Comparison of ENCODE assay signal across 10 cellular contexts in the genomic region with DNA sequence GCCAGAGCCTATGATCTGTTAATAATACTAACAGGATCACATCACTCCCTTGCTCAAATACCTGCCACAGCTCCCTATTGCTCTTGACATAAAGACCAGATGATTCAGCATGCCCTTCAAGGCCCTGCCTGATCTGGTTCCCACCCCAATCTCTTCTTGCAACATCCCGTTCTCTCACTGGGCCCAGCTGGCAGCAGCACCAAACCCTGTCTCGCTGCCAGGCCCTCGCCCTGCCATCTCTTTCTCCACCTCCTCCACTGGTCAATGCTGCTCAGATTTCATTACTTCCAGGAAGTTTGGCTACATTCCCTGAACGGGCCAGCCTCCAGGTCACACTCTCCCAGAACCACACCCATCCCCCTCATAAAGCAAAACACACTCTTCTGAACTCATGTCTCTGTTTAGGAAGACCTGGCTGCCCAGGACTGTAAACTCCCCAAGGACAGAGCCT. TPM values are rescaled to one million over a fixed set of nuclear protein-coding genes. Genes with fewer than 3 reads are reported as not detected.
A peak's percentile ranks its signal among the peaks of the same experiment; 100 is the strongest.
DNase-seq lines count a peak whose midpoint lies in the region; ATAC-seq and TF ChIP-seq lines count a peak whose summit lies in the region.
"Had no signal": no experiment of that assay in that cellular context is flagged by ENCODE, and none has a peak within 500 bp of the region (broad histone marks: within the 10 kb centered on the region; RNA-seq: fewer than 3 reads in every experiment).

No MANE protein-coding gene starts in this region.

- H3K4me3 Mint-ChIP-seq in neural progenitor cell, result no peak overlapping the region
- H3K4me3 Mint-ChIP-seq: CD14-positive monocyte had no signal

- no peaks in the 10 kb centered on the region for H3K79me2 ChIP-seq in neural progenitor cell (ENCODE audit: low read depth)

- peak; percentile 86 for DNase-seq in LHCN-M2 (ENCODE audit: low read depth)
- DNase-seq in caudate nucleus (lab: John Stamatoyannopoulos, UW), result peak in 24 of 61 donors; percentile 10 to 78 (median 25)
- peak; percentile 91 for DNase-seq in lower lobe of right lung
- DNase-seq in ACHN, result no peak
- no peak for DNase-seq in neural progenitor cell (ENCODE audit: low spot score)
- DNase-seq: H7 had no signal

- peaks cover 5% of the 10 kb centered on the region for H3K27me3 Mint-ChIP-seq in neural progenitor cell (ENCODE audit: insufficient read depth, low read depth)

- H3K4me1 ChIP-seq in lower lobe of right lung (peaks cover 17% of the 10 kb centered on the region), neural progenitor cell (no peaks in the 10 kb centered on the region)

- no peaks in the 10 kb centered on the region for H4K20me1 ChIP-seq in neural progenitor cell (ENCODE audit: low read depth)

- intact Hi-C loops in lower lobe of right lung (cut with DNase I), result no loop called here

- H3K27ac ChIP-seq in 22Rv1 (peak overlapping the region; percentile 67), caudate nucleus (ENCODE audit: low read depth, low read length) (peak overlapping the region; percentile 30), lower lobe of right lung (peak overlapping the region; percentile 80), neural progenitor cell (no peak overlapping the region)

- no peaks in the 10 kb centered on the region for H3F3A ChIP-seq in neural progenitor cell (ENCODE audit: low read depth)

- no peak overlapping the region for H3K4me2 ChIP-seq in neural progenitor cell

- H3K9me3 Mint-ChIP-seq in neural progenitor cell, result no peaks in the 10 kb centered on the region

- peak; percentile 87 to 94 for ATAC-seq in lower lobe of right lung
- no peak for ATAC-seq in HG03469 (IDR thresholded peaks at IDR 0.05; ENCODE audit: unreplicated experiment)
- ATAC-seq in HG03196 (IDR thresholded peaks at IDR 0.05; ENCODE audit: unreplicated experiment), result no peak

- in situ Hi-C loops in ACHN (cut with HindIII; ENCODE audit: low pct_ligation_motif_present, low pct_unique_long_range_greater_than_20kb, low sequenced_read_pairs), result no loop called here

- peaks cover 7% of the 10 kb centered on the region for H3K4me1 Mint-ChIP-seq in neural progenitor cell
- H3K4me1 Mint-ChIP-seq: CD14-positive monocyte had no signal

- no peaks in the 10 kb centered on the region for H3K36me3 ChIP-seq in lower lobe of right lung
- no peaks in the 10 kb centered on the region for H3K36me3 ChIP-seq in neural progenitor cell

- H3K9me3 ChIP-seq in lower lobe of right lung (no peaks in the 10 kb centered on the region), neural progenitor cell (ENCODE audit: low read depth) (no peaks in the 10 kb centered on the region)

- H3K4me3 ChIP-seq in lower lobe of right lung (no peak overlapping the region), neural progenitor cell (no peak overlapping the region)

- H3K27me3 ChIP-seq in lower lobe of right lung (ENCODE audit: low read depth) (no peaks in the 10 kb centered on the region), neural progenitor cell (no peaks in the 10 kb centered on the region)

- H3K27ac Mint-ChIP-seq in neural progenitor cell, result no peak overlapping the region

- no peak overlapping the region for H2AFZ ChIP-seq in neural progenitor cell (replicated peaks)

- peaks cover 2% of the 10 kb centered on the region for H3K36me3 Mint-ChIP-seq in neural progenitor cell
- H3K36me3 Mint-ChIP-seq: CD14-positive monocyte had no signal

- no peak overlapping the region for H3K9ac ChIP-seq in neural progenitor cell

- TF ChIP-seq CTCF in 22Rv1 (IDR thresholded peaks at IDR 0.05) (no peak), lower lobe of right lung (IDR thresholded peaks at IDR 0.05) (no peak), neural progenitor cell (IDR thresholded peaks at IDR 0.05) (no peak)

RNA-seq across cellular contexts. Expression of a gene that starts 8.6 kb away (rescaled TPM):
- total RNA-seq in LHCN-M2 (2014; rRNA removed) (23.8 and 26.5 TPM in 2 replicates), lower lobe of right lung (60.7 TPM), neural progenitor cell (ENCODE audit: low replicate concordance) (33.5 and 63.2 TPM in 2 replicates)
- polyA plus RNA-seq in LHCN-M2 (2012), result 25.9 TPM

RNA-seq across cellular contexts. Expression of a gene that starts 16.9 kb away (rescaled TPM):
- total RNA-seq in LHCN-M2 (2014; rRNA removed) (not detected in 2 replicates), lower lobe of right lung (22.7 TPM), neural progenitor cell (ENCODE audit: low replicate concordance) (11.2 and 27.6 TPM in 2 replicates)
- 0.45 TPM for polyA plus RNA-seq in LHCN-M2 (2012)
- polyA plus RNA-seq: CD14-positive monocyte had no signal

RNA-seq across cellular contexts. Expression of a gene that starts 49.0 kb away (rescaled TPM):
- 21.3 and 27.8 TPM in 2 replicates for total RNA-seq in LHCN-M2 (2014; rRNA removed)
- 32.2 TPM for polyA plus RNA-seq in LHCN-M2 (2012)
- 21.2 TPM for total RNA-seq in lower lobe of right lung
- total RNA-seq in neural progenitor cell (ENCODE audit: low replicate concordance), result 6.2 and 6.3 TPM in 2 replicates

RNA-seq across cellular contexts. Expression of a gene that starts 52.8 kb away (rescaled TPM):
- 55.7 and 58.2 TPM in 2 replicates for total RNA-seq in LHCN-M2 (2014; rRNA removed)
- polyA plus RNA-seq in LHCN-M2 (2012), result 64.4 TPM
- 80.4 TPM for total RNA-seq in lower lobe of right lung
- 10.6 and 19.1 TPM in 2 replicates for total RNA-seq in neural progenitor cell (ENCODE audit: low replicate concordance)

Comparison
In these comparisons a context has a peak if more than half of its experiments do, and no peak if none do; other contexts are left out.
1. DNase-seq: peak in LHCN-M2 (single experiment) and lower lobe of right lung (single experiment); none in ACHN (single experiment) and neural progenitor cell (single experiment).
2. ATAC-seq: peak in lower lobe of right lung (2 of 2); none in HG03469 (single experiment) and HG03196 (single experiment).
3. RNA of a gene that starts 16.9 kb away (total RNA-seq): 22.7 TPM in lower lobe of right lung (single experiment) and 11.2 to 27.6 TPM in neural progenitor cell; not detected in LHCN-M2; every median in the first group is over 10 times any median in the second.